Comparison of ENCODE assay signal across 24 cellular contexts in genomic region chr3:37604336-37604833, GRCh38.
"Had no signal": no experiment of that assay in that cellular context is flagged by ENCODE, and none has a peak within 500 bp of the region (broad histone marks: within the 10 kb centered on the region; RNA-seq: fewer than 3 reads in every experiment).

No MANE protein-coding gene starts in this region.

- H3K27me3 ChIP-seq: dorsolateral prefrontal cortex, neutrophil, pancreas, right lobe of liver, suprapubic skin, thyroid gland, upper lobe of left lung had no signal

- H3K36me3 Mint-ChIP-seq: memory B cell; mesothelial cell of epicardium; naive B cell; natural killer cell treated with Interleukin-12 subunit alpha and Interleukin-12 subunit beta and Interleukin-15 and Interleukin-18, amount 100 ng/mL, for 72 hours had no signal

- H3K4me3 ChIP-seq: dorsolateral prefrontal cortex, lung, mucosa of descending colon, pancreas, right lobe of liver, smooth muscle cell, suprapubic skin, thyroid gland, upper lobe of left lung had no signal

- H3K4me1 Mint-ChIP-seq: memory B cell; naive B cell; neural crest cell; stimulated activated naive CD8-positive, alpha-beta T cell treated with anti-CD3 and anti-CD28 coated beads, Interleukin-15, amount 100 ng/mL, for 72 hours had no signal

- H3K4me3 Mint-ChIP-seq: memory B cell; mesothelial cell of epicardium; naive B cell; natural killer cell treated with Interleukin-12 subunit alpha and Interleukin-12 subunit beta and Interleukin-15 and Interleukin-18, amount 100 ng/mL, for 72 hours; neural crest cell; stimulated activated naive CD8-positive, alpha-beta T cell treated with anti-CD3 and anti-CD28 coated beads, Interleukin-15, amount 100 ng/mL, for 72 hours had no signal

- H3K36me3 ChIP-seq: pancreas, right lobe of liver, thyroid gland, upper lobe of left lung had no signal

- H3K27ac Mint-ChIP-seq: memory B cell; mesothelial cell of epicardium; naive B cell; natural killer cell treated with Interleukin-12 subunit alpha and Interleukin-12 subunit beta and Interleukin-15 and Interleukin-18, amount 100 ng/mL, for 72 hours; stimulated activated naive CD8-positive, alpha-beta T cell treated with anti-CD3 and anti-CD28 coated beads, Interleukin-15, amount 100 ng/mL, for 72 hours had no signal

- H3K27me3 Mint-ChIP-seq: naive B cell had no signal

- DNase-seq: dorsolateral prefrontal cortex; effector CD4-positive, alpha-beta T cell; kidney; mucosa of descending colon; naive B cell; pancreas; right lobe of liver; stimulated activated CD4-positive, alpha-beta T cell treated with anti-CD3 and anti-CD28 coated beads, Interleukin-12 subunit alpha, Interleukin-12 subunit beta, amount 100 ng/mL, for 4 hours; stimulated activated CD4-positive, alpha-beta T cell treated with anti-CD3 and anti-CD28 coated beads, Interleukin-1b, Interleukin-23, amount 100 ng/mL, for 48 hours; stimulated activated CD4-positive, alpha-beta T cell treated with anti-CD3 and anti-CD28 coated beads, Interleukin-4, amount 100 ng/mL, for 1 hour; stimulated activated CD8-positive, alpha-beta memory T cell treated with anti-CD3 and anti-CD28 coated beads, Interleukin-4, amount 100 ng/mL, for 48 hours; stimulated activated naive CD4-positive, alpha-beta T cell; stimulated activated naive CD8-positive, alpha-beta T cell treated with anti-CD3 and anti-CD28 coated beads, Interleukin-15, amount 100 ng/mL, for 72 hours; thyroid gland; upper lobe of left lung had no signal

- H3K9me3 ChIP-seq: mucosa of descending colon, neutrophil, pancreas, right lobe of liver, suprapubic skin, thyroid gland, upper lobe of left lung had no signal

- H3K4me1 ChIP-seq: pancreas, upper lobe of left lung had no signal

- H3K27ac ChIP-seq: dorsolateral prefrontal cortex, neutrophil, pancreas, right lobe of liver, suprapubic skin, thyroid gland, upper lobe of left lung had no signal

- ATAC-seq: left lobe of liver; mucosa of descending colon; natural killer cell treated with Interleukin-12 subunit alpha and Interleukin-12 subunit beta and Interleukin-15 and Interleukin-18, amount 100 ng/mL, for 72 hours; pancreas; right lobe of liver; stimulated activated naive CD8-positive, alpha-beta T cell treated with anti-CD3 and anti-CD28 coated beads, Interleukin-15, amount 100 ng/mL, for 72 hours had no signal

- H3K9me3 Mint-ChIP-seq: memory B cell; natural killer cell treated with Interleukin-12 subunit alpha and Interleukin-12 subunit beta and Interleukin-15 and Interleukin-18, amount 100 ng/mL, for 72 hours; neural crest cell; stimulated activated naive CD8-positive, alpha-beta T cell treated with anti-CD3 and anti-CD28 coated beads, Interleukin-15, amount 100 ng/mL, for 72 hours had no signal
